ENCODE assay signal across 16 cellular contexts in the genomic region with DNA sequence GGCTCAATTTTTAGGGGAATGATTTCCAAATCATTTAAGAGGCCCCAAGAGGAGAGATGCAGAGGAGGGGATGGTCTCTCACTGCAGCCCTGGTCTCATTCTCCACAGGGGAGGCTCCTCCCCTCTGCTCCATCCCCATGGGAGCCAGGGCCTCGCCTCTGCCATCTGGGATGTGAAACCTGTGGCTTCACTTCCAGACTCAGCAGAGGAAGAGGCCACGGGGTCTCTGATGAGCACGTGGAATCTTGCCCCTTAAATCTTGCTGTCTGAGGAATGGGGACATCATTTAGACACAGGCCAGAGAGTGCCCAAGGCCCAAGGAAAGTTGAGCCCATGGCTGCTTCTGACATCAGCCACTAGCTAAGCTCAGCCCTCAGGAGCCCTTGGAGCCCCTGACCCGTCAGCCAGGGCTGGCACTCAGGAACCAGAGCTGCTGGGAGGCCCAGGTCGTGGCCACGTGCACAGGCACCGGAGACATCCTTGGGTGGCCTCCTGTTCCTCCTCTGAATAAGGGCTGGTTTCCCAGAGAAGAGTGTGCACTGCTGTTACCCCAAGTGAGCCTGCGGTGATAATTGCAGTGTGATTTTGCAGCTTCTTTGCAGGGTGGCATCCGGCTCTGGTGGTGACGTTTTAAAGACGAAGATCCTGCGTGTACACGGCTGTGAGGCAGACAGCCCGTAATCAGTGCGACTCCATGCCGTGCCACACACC. TPM values are rescaled to one million over a fixed set of nuclear protein-coding genes. Genes with fewer than 3 reads are reported as not detected.
A peak's percentile ranks its signal among the peaks of the same experiment; 100 is the strongest.
DNase-seq lines count a peak whose midpoint lies in the region; ATAC-seq and TF ChIP-seq lines count a peak whose summit lies in the region.
"Had no signal": no experiment of that assay in that cellular context is flagged by ENCODE, and none has a peak within 500 bp of the region (broad histone marks: within the 10 kb centered on the region; RNA-seq: fewer than 3 reads in every experiment).

No MANE protein-coding gene starts in this region.

- 42 to 55% (median 52%) methylated on average over 14 to 16 of the region's 16 CpGs for WGBS in heart left ventricle, 4 donors

- intact Hi-C loops in heart left ventricle (cut with DNase I), result no loop called here

- no peak for TF ChIP-seq POLR2A in heart left ventricle (IDR thresholded peaks at IDR 0.05)

- H3K9me3 ChIP-seq in heart left ventricle (no peaks in the 10 kb centered on the region), thoracic aorta (no peaks in the 10 kb centered on the region)
- H3K9me3 ChIP-seq in effector memory CD4-positive, alpha-beta T cell (ENCODE audit: control insufficient read depth, low read length), result no peaks in the 10 kb centered on the region

- H3K4me1 ChIP-seq in heart left ventricle (peaks cover 0 to 58% (median 32%) of the 10 kb centered on the region in 12 donors), thoracic aorta (ENCODE audit: control insufficient read depth in 1 of 2, low read depth in 2 of 2) (peaks cover 50 to 80% of the 10 kb centered on the region in 2 donors)
- H3K4me1 ChIP-seq in effector memory CD4-positive, alpha-beta T cell (ENCODE audit: control insufficient read depth, insufficient read depth, low read length, poor library complexity, severe bottlenecking), result no peaks in the 10 kb centered on the region

- H3K36me3 ChIP-seq in heart left ventricle (no peaks in the 10 kb centered on the region), thoracic aorta (no peaks in the 10 kb centered on the region)
- H3K36me3 ChIP-seq in effector memory CD4-positive, alpha-beta T cell (ENCODE audit: control insufficient read depth, insufficient read depth, low read length), result no peaks in the 10 kb centered on the region

- H3K4me3 ChIP-seq in heart left ventricle (peak overlapping the region in 5 of 12 donors; percentile 39 to 62 (median 55)), thoracic aorta (peak overlapping the region; percentile 52)
- H3K4me3 ChIP-seq in effector memory CD4-positive, alpha-beta T cell (ENCODE audit: insufficient read depth, low read depth, low read length, poor library complexity, severe bottlenecking), result no peak overlapping the region

- H3K27me3 ChIP-seq in heart left ventricle (no peaks in the 10 kb centered on the region), thoracic aorta (replicated peaks; ENCODE audit: insufficient read depth) (no peaks in the 10 kb centered on the region)
- H3K27me3 ChIP-seq in effector memory CD4-positive, alpha-beta T cell (replicated peaks; ENCODE audit: control insufficient read depth, insufficient read depth, low read length, poor library complexity, severe bottlenecking), result no peaks in the 10 kb centered on the region

- DNase-seq in activated T-cell treated with anti-CD3 and anti-CD28 coated beads, Interleukin-2, amount 50 U/mL, for 1 hour, result peak; percentile 5
- no peak for DNase-seq in activated T-cell treated with anti-CD3 and anti-CD28 coated beads, Interleukin-2, amount 50 U/mL, for 48 hours
- DNase-seq in NCI-H2171 treated with DMSO at 0.1 percent for 48 hours (lab: John Stamatoyannopoulos, UW), result peak; percentile 82
- peak in 1 of 5 donors; percentile 5 for DNase-seq in heart left ventricle
- DNase-seq in thoracic aorta (ENCODE audit: low spot score), result no peak
- no peak for DNase-seq in effector memory CD4-positive, alpha-beta T cell
- no peak for DNase-seq in GDM1 (lab: John Stamatoyannopoulos, UW)
- DNase-seq in stimulated activated CD4-positive, alpha-beta T cell treated with anti-CD3 and anti-CD28 coated beads, Interleukin-4, amount 100 ng/mL, for 1 hour, result no peak
- DNase-seq: activated gamma-delta T cell; Kasumi-1; naive thymus-derived CD8-positive, alpha-beta T cell; NCI-H1436 treated with DMSO at 0.1 percent for 48 hours; NCI-H748 treated with DMSO at 0.1 percent for 48 hours; SHP77; stimulated activated CD8-positive, alpha-beta memory T cell treated with anti-CD3 and anti-CD28 coated beads, Interleukin-4, amount 100 ng/mL, for 48 hours had no signal

- peak overlapping the region in 11 of 12 donors; percentile 84 to 99 (median 94) for H3K27ac ChIP-seq in heart left ventricle
- peak overlapping the region; percentile 99 to 100 for H3K27ac ChIP-seq in thoracic aorta
- no peak overlapping the region for H3K27ac ChIP-seq in effector memory CD4-positive, alpha-beta T cell (ENCODE audit: insufficient read depth, low read length, poor library complexity, severe bottlenecking)

- ATAC-seq in heart left ventricle (peak in 1 of 4 donors; percentile 5), thoracic aorta (ENCODE audit: insufficient number of reproducible peaks, low FRiP score, low read depth) (no peak)
- ATAC-seq: naive thymus-derived CD8-positive, alpha-beta T cell had no signal

- no peak for TF ChIP-seq CTCF in heart left ventricle (IDR thresholded peaks at IDR 0.05)
- no peak for TF ChIP-seq CTCF in thoracic aorta (IDR thresholded peaks at IDR 0.05)

RNA-seq across cellular contexts. Expression of gene VIPR2, which starts 50.5 kb away (rescaled TPM):
- total RNA-seq in heart left ventricle, result 10 to 100 TPM; 12.3 to 27.0 (median 20.5) TPM
- 10 to 100 TPM in 1 of 2 donors, 1 to 10 TPM in 1; 3.3 to 15.1 TPM for polyA plus RNA-seq in heart left ventricle
- 10 to 100 TPM; 18.3 to 29.5 TPM for total RNA-seq in thoracic aorta
- total RNA-seq: fibroblast of lung had no signal
- polyA plus RNA-seq: fibroblast of lung had no signal

Comparison
In these comparisons a context has a peak if more than half of its experiments do, and no peak if none do; other contexts are left out.
1. DNase-seq: peak in activated T-cell treated with anti-CD3 and anti-CD28 coated beads, Interleukin-2, amount 50 U/mL, for 1 hour (single experiment) and NCI-H2171 treated with DMSO at 0.1 percent for 48 hours (single experiment); none in activated T-cell treated with anti-CD3 and anti-CD28 coated beads, Interleukin-2, amount 50 U/mL, for 48 hours (0 of 2), thoracic aorta (single experiment), effector memory CD4-positive, alpha-beta T cell (0 of 3), GDM1 (single experiment) and stimulated activated CD4-positive, alpha-beta T cell treated with anti-CD3 and anti-CD28 coated beads, Interleukin-4, amount 100 ng/mL, for 1 hour (single experiment).